In genomic region chr3:184332370-184333090, GRCh38 we compare ENCODE assay signal across 1 cellular context.
TF ChIP-seq lines count a peak whose summit lies in the region.

No MANE protein-coding gene starts in this region.

TF ChIP-seq in GM12878, 131 proteins besides CTCF, POLR2A, EP300 and RAD21:
- TF ChIP-seq SMAD5 (IDR thresholded peaks at IDR 0.05; ENCODE audit: low read depth) (0 out of 2 replicates have a peak, but pooled peaks have one; percentile 32), SUZ12 (IDR thresholded peaks at IDR 0.05; ENCODE audit: unreplicated experiment) (no peak), POLR2AphosphoS5 (IDR thresholded peaks at IDR 0.05; ENCODE audit: low read length) (peak; percentile 44), ZNF592 (IDR thresholded peaks at IDR 0.05) (no peak), JUND (IDR thresholded peaks at IDR 0.05; ENCODE audit: low read depth, low read length) (no peak)
